ENCODE assay signal across 21 cellular contexts in genomic region chr9:99895510-99895909, GRCh38.
"Had no signal": no experiment of that assay in that cellular context is flagged by ENCODE, and none has a peak within 500 bp of the region (broad histone marks: within the 10 kb centered on the region; RNA-seq: fewer than 3 reads in every experiment).

No MANE protein-coding gene starts in this region.

- H3K9me3 ChIP-seq: SJSA1 had no signal

- H3K4me3 ChIP-seq: K562, SJSA1, SK-N-MC had no signal

- ATAC-seq: K562 had no signal

- H3K36me3 ChIP-seq: SJSA1 had no signal

- H3K4me1 ChIP-seq: SJSA1 had no signal

- DNase-seq: Kasumi-1, NCI-H1092, NCI-H1105 treated with DMSO at 0.1 percent for 48 hours, NCI-H1417 treated with DMSO at 0.1 percent for 48 hours, NCI-H146, NCI-H1694 treated with DMSO at 0.1 percent for 48 hours, NCI-H1930, NCI-H2171 treated with DMSO at 0.1 percent for 48 hours, NCI-H345, NCI-H446 treated with DMSO at 0.1 percent for 48 hours, NCI-H524 treated with DMSO at 0.1 percent for 48 hours, NCI-H69, NCI-H774, Right ventricle myocardium superior, RPMI8226, SIG-M5 had no signal

- H3K27ac ChIP-seq: HL-60, KMS-11, SJSA1, SK-N-MC had no signal
